22 cellular contexts compared by ENCODE assay signal in the genomic region with DNA sequence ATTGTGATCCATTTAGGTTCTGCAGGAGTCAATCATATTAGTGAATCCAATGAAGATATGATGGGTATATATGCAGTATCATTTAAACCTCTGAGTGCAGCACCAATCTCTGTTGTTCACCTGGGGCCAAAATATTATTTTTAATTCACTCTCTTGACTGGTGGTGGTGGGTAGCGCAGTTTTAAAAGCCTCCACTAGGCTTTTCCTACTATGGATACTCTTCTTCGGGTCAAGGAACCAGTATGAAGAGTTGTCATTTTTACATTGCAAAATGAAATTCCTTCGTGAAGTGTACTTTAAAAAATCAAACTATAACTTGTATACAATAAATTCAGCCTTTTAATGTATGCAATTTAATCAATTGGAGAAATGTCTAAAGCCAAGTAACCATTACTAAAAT. TPM values are rescaled to one million over a fixed set of nuclear protein-coding genes. Genes with fewer than 3 reads are reported as not detected.
"Had no signal": no experiment of that assay in that cellular context is flagged by ENCODE, and none has a peak within 500 bp of the region (broad histone marks: within the 10 kb centered on the region; RNA-seq: fewer than 3 reads in every experiment).

No MANE protein-coding gene starts in this region.

- H3K4me3 Mint-ChIP-seq: immature natural killer cell, naive B cell, nephron had no signal

- H3K27ac Mint-ChIP-seq: immature natural killer cell, nephron had no signal

- H3K27ac ChIP-seq: coronary artery, epithelial cell of prostate, esophagus squamous epithelium, gastroesophageal sphincter, right atrium auricular region, sigmoid colon had no signal

- H3K36me3 ChIP-seq: esophagus squamous epithelium, gastroesophageal sphincter, right atrium auricular region, sigmoid colon had no signal

- DNase-seq: effector CD8-positive, alpha-beta T cell; esophagus squamous epithelium; foreskin fibroblast; immature natural killer cell; kidney; left colon; left ventricle myocardium superior; mesendoderm; naive B cell; sigmoid colon; small intestine; stimulated activated CD4-positive, alpha-beta T cell treated with anti-CD3 and anti-CD28 coated beads, Interleukin-2, amount 100 ng/mL, for 48 hours; stimulated activated naive CD4-positive, alpha-beta T cell treated with Interleukin-2 at 50 U/mL for 16 hours; trophoblast cell had no signal

- H3K9me3 ChIP-seq: esophagus squamous epithelium, gastroesophageal sphincter, right atrium auricular region, sigmoid colon had no signal

- H3K36me3 Mint-ChIP-seq: immature natural killer cell, naive B cell had no signal

- H3K27me3 ChIP-seq: esophagus squamous epithelium, gastroesophageal sphincter, right atrium auricular region, sigmoid colon had no signal

- H3K4me3 ChIP-seq: coronary artery, esophagus squamous epithelium, gastroesophageal sphincter, right atrium auricular region, sigmoid colon had no signal

- H3K9me3 Mint-ChIP-seq: nephron had no signal

- ATAC-seq: gastroesophageal sphincter, left colon, left ventricle myocardium superior had no signal

- H3K4me1 Mint-ChIP-seq: immature natural killer cell, naive B cell, nephron had no signal

- H3K4me1 ChIP-seq: esophagus squamous epithelium, gastroesophageal sphincter, right atrium auricular region had no signal

RNA-seq across cellular contexts. Expression of a gene that starts 56.5 kb away (rescaled TPM):
- total RNA-seq: chondrocyte, left colon, osteoblast, pulmonary artery endothelial cell had no signal
